ENCODE assay signal across 17 cellular contexts in the genomic region with DNA sequence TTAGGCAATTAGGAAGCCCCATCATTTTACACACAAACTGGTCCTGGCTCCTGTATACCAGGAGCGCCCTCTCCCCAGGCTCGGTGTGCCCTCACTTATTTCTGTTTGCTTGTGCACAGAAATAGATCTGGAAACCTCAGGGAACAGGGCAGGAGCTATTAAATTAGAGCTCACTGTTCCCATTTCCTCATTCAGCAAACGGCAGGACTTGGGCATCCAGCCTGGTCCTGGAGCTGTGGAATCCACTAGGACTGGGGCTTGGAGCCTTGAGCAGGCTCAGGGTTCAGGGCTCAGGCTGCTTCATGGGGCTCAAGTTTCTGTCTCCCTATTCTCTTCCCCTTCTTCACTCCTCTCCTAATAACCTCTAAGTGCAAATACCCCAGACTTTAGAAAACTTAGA.
"Had no signal": no experiment of that assay in that cellular context is flagged by ENCODE, and none has a peak within 500 bp of the region (broad histone marks: within the 10 kb centered on the region; RNA-seq: fewer than 3 reads in every experiment).

No MANE protein-coding gene starts in this region.

- ATAC-seq: body of pancreas, gastroesophageal sphincter had no signal

- H3K36me3 Mint-ChIP-seq: neural progenitor cell had no signal

- H3K27me3 ChIP-seq: adrenal gland, body of pancreas, gastroesophageal sphincter, heart right ventricle, neural progenitor cell, ovary, stomach, testis had no signal

- H3K27me3 Mint-ChIP-seq: activated CD4-positive, alpha-beta T cell treated with anti-CD3 and anti-CD28 coated beads, Interleukin-2, amount 10 ng/mL, durations not matched to agents 7 days and 5 days had no signal

- H3K27ac Mint-ChIP-seq: activated CD4-positive, alpha-beta T cell treated with anti-CD3 and anti-CD28 coated beads, Interleukin-2, amount 10 ng/mL, durations not matched to agents 7 days and 5 days; neural progenitor cell had no signal

- H3K4me3 Mint-ChIP-seq: activated CD4-positive, alpha-beta T cell treated with anti-CD3 and anti-CD28 coated beads, Interleukin-2, amount 10 ng/mL, durations not matched to agents 7 days and 5 days had no signal

- H2AFZ ChIP-seq: neural progenitor cell had no signal

- DNase-seq: activated CD4-positive, alpha-beta T cell treated with anti-CD3 and anti-CD28 coated beads, Interleukin-2, amount 10 ng/mL, durations not matched to agents 7 days and 5 days; activated CD4-positive, CD25-positive, alpha-beta regulatory T cell; activated naive CD4-positive, alpha-beta T cell treated with Interleukin-2 at 50 U/mL for 16 hours; activated T-cell treated with anti-CD3 and anti-CD28 coated beads for 4 hours; central memory CD4-positive, alpha-beta T cell; heart right ventricle; left cardiac atrium; midbrain; ovary; stomach; SW 1271; testis had no signal

- H3K4me2 ChIP-seq: neural progenitor cell had no signal

- H3K9me3 ChIP-seq: body of pancreas, ovary, testis had no signal

- H3K9ac ChIP-seq: neural progenitor cell had no signal

- H3K4me3 ChIP-seq: adrenal gland, body of pancreas, gastroesophageal sphincter, heart right ventricle, lung, neural progenitor cell, ovary, stomach, testis had no signal

- H3K4me1 Mint-ChIP-seq: neural progenitor cell had no signal

- H3K4me1 ChIP-seq: body of pancreas, testis had no signal

- H3K27ac ChIP-seq: adrenal gland, body of pancreas, neural progenitor cell, ovary, testis had no signal

- H3K36me3 ChIP-seq: adrenal gland, gastroesophageal sphincter, heart right ventricle, neural progenitor cell, ovary, stomach had no signal
